Comparison of ENCODE assay signal across 7 cellular contexts in genomic region chr11:62771144-62772021, GRCh38.
DNase-seq lines count a peak whose midpoint lies in the region; ATAC-seq and TF ChIP-seq lines count a peak whose summit lies in the region.

TAF6L (plus strand) TSS chr11:62771396; CDS start chr11:62775784, 4,388 bp downstream.

- peak; percentile 66 for ATAC-seq in GM18505 (IDR thresholded peaks at IDR 0.05; ENCODE audit: unreplicated experiment)
- peak; percentile 80 for ATAC-seq in HG02970 (IDR thresholded peaks at IDR 0.05; ENCODE audit: low FRiP score, unreplicated experiment)

- DNase-seq in NCI-H1930 (lab: John Stamatoyannopoulos, UW), result peak; percentile 95 to 96
- DNase-seq in T-helper 9 cell, result peak; percentile 86
- peak; percentile 98 for DNase-seq in astrocyte of the hippocampus (ENCODE audit: low read depth, low spot score)
- peak; percentile 97 to 99 for DNase-seq in hippocampal formation (lab: John Stamatoyannopoulos, UW)
- DNase-seq in retinal pigment epithelial cell (ENCODE audit: low read depth), result peak; percentile 81

- H3K4me3 ChIP-seq in retinal pigment epithelial cell (ENCODE audit: low read length), result peak within 1 kb of the TSS; percentile 76

- TF ChIP-seq POLR2A in GM18505 (IDR thresholded peaks at IDR 0.05; ENCODE audit: borderline replicate concordance, extremely low read depth, insufficient read depth, insufficient read length), result peak; percentile 71

- no peak for TF ChIP-seq CTCF in retinal pigment epithelial cell (conservative IDR thresholded peaks at IDR 0.05; ENCODE audit: low read depth, low read length)

Comparison
In these comparisons a context has a peak if more than half of its experiments do, and no peak if none do; other contexts are left out.
1. Peak in every context shown above with its lines: DNase-seq, ATAC-seq and H3K4me3 ChIP-seq.